Comparison of ENCODE assay signal across 13 cellular contexts in the genomic region with DNA sequence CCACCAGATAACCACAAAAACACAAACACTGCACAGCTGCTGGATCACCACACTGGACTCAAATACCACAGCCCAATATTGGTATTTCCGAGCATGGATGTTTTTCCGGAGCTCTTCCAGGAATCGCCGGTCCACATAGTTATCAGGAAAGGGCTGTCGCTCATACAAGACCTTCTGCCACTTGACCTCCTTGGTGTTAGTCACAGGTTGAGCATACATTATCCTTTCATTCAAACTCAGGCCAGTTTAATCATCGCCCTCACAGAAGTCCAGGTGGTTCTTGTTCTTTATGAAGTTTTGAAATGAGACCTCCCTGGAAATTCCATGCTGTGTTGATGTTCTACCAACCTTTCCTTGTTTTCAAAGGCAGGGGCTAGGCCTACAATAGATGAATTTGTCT. TPM values are rescaled to one million over a fixed set of nuclear protein-coding genes. Genes with fewer than 3 reads are reported as not detected.
DNase-seq lines count a peak whose midpoint lies in the region; ATAC-seq and TF ChIP-seq lines count a peak whose summit lies in the region.
"Had no signal": no experiment of that assay in that cellular context is flagged by ENCODE, and none has a peak within 500 bp of the region (broad histone marks: within the 10 kb centered on the region; RNA-seq: fewer than 3 reads in every experiment).

No MANE protein-coding gene starts in this region.

- H3K27me3 ChIP-seq in PC-3 (ENCODE audit: low read length) (no peaks in the 10 kb centered on the region), osteoblast (ENCODE audit: insufficient read depth, low read length) (no peaks in the 10 kb centered on the region), HAP-1 (ENCODE audit: low read depth) (no peaks in the 10 kb centered on the region)
- H3K27me3 ChIP-seq: pancreas had no signal

- H3K27ac Mint-ChIP-seq in T-helper 2 cell treated with Interferon-gamma antibody and Interleukin-4, amounts not matched to agents 5 μg/mL and 100 μg/mL, for 36 hours: no peak overlapping the region
- H3K27ac Mint-ChIP-seq in endothelial cell (ENCODE audit: unreplicated experiment): no peak overlapping the region

- H3K9me2 ChIP-seq in PC-3 (replicated peaks; ENCODE audit: low read length): no peaks in the 10 kb centered on the region

- H3K4me3 Mint-ChIP-seq in T-helper 2 cell treated with Interferon-gamma antibody and Interleukin-4, amounts not matched to agents 5 μg/mL and 100 μg/mL, for 36 hours: peak overlapping the region; percentile 93
- H3K4me3 Mint-ChIP-seq in endothelial cell (ENCODE audit: unreplicated experiment): peak overlapping the region; percentile 38

- H4K20me1 ChIP-seq in PC-3 (ENCODE audit: low read length): no peaks in the 10 kb centered on the region
- no peaks in the 10 kb centered on the region for H4K20me1 ChIP-seq in osteoblast (ENCODE audit: insufficient read depth, low read length)

- H3K27ac ChIP-seq in PC-3 (ENCODE audit: low read length) (no peak overlapping the region), osteoblast (ENCODE audit: low read depth, low read length) (no peak overlapping the region)
- H3K27ac ChIP-seq: pancreas had no signal

- CTCF ChIA-PET in PC-3 (lab: Charles Lee): interaction anchor here (1.4 kb wide), 1 partner anchor 90 kb away, joined by 3 read pairs; no protein-coding TSS in a partner anchor

- H3K9me3 ChIP-seq in PC-3 (ENCODE audit: low read length) (0 out of 2 replicates have a peak, but pooled peaks cover 4% of the 10 kb centered on the region), osteoblast (ENCODE audit: low read depth, low read length) (no peaks in the 10 kb centered on the region), HAP-1 (no peaks in the 10 kb centered on the region)
- H3K9me3 ChIP-seq: pancreas had no signal

- ATAC-seq in PC-3 (no peak), GM21723 (IDR thresholded peaks at IDR 0.05; ENCODE audit: unreplicated experiment) (no peak)
- ATAC-seq: pancreas had no signal

- in situ Hi-C loops in HAP-1 (cut with MboI; ENCODE audit: low sequenced_read_pairs): no loop called here

- no TSS peak for BruUV-seq in PC-3 (replicated peaks; lab: Mats Ljungman, UMichigan)

- no peak for TF ChIP-seq CTCF in PC-3 (conservative IDR thresholded peaks at IDR 0.05; ENCODE audit: low read depth, low read length)
- no peak for TF ChIP-seq CTCF in endothelial cell (IDR thresholded peaks at IDR 0.05; ENCODE audit: unreplicated experiment)
- TF ChIP-seq CTCF in osteoblast (IDR thresholded peaks at IDR 0.05; ENCODE audit: extremely low read depth, low read depth, low read length): no peak

- H3F3A ChIP-seq in PC-3 (ENCODE audit: low read length, unreplicated experiment): no peaks in the 10 kb centered on the region

- no peaks in the 10 kb centered on the region for H3K27me3 Mint-ChIP-seq in T-helper 2 cell treated with Interferon-gamma antibody and Interleukin-4, amounts not matched to agents 5 μg/mL and 100 μg/mL, for 36 hours (ENCODE audit: low read depth)
- peaks cover 2% of the 10 kb centered on the region for H3K27me3 Mint-ChIP-seq in endothelial cell (ENCODE audit: unreplicated experiment)

- no peak for DNase-seq in T-helper 2 cell treated with Interferon-gamma antibody and Interleukin-4, amounts not matched to agents 5 μg/mL and 100 μg/mL, for 36 hours (ENCODE audit: low spot score)
- DNase-seq in T-helper 2 cell: no peak
- DNase-seq in PC-3: no peak
- DNase-seq in endothelial cell (ENCODE audit: low spot score): no peak
- no peak for DNase-seq in osteoblast (ENCODE audit: insufficient read length, low spot score, missing footprints)
- no peak for DNase-seq in HAP-1 (ENCODE audit: low spot score in 2 of 2)
- no peak for DNase-seq in NCI-H82 (lab: John Stamatoyannopoulos, UW)
- DNase-seq: erythroblast; pancreas; stimulated activated CD4-positive, alpha-beta T cell treated with anti-CD3 and anti-CD28 coated beads, Interleukin-4, amount 100 ng/mL, for 24 hours; substantia nigra had no signal

- H3K36me3 Mint-ChIP-seq in T-helper 2 cell treated with Interferon-gamma antibody and Interleukin-4, amounts not matched to agents 5 μg/mL and 100 μg/mL, for 36 hours (ENCODE audit: low read depth): peaks cover 27% of the 10 kb centered on the region
- peaks cover 17% of the 10 kb centered on the region for H3K36me3 Mint-ChIP-seq in endothelial cell (ENCODE audit: low read depth, unreplicated experiment)

- intact Hi-C loops in PC-3 (cut with micrococcal nuclease): no loop called here

- H3K4me1 ChIP-seq in PC-3 (ENCODE audit: insufficient read depth, low read length) (peaks cover 33% of the 10 kb centered on the region), osteoblast (ENCODE audit: insufficient read depth, low read length) (peaks cover 5% of the 10 kb centered on the region), HAP-1 (peaks cover 4% of the 10 kb centered on the region)

- H3K4me1 Mint-ChIP-seq in T-helper 2 cell treated with Interferon-gamma antibody and Interleukin-4, amounts not matched to agents 5 μg/mL and 100 μg/mL, for 36 hours (ENCODE audit: low read depth): peaks cover 26% of the 10 kb centered on the region
- peaks cover 22% of the 10 kb centered on the region for H3K4me1 Mint-ChIP-seq in endothelial cell (ENCODE audit: unreplicated experiment)

- H3K9me3 Mint-ChIP-seq in T-helper 2 cell treated with Interferon-gamma antibody and Interleukin-4, amounts not matched to agents 5 μg/mL and 100 μg/mL, for 36 hours: no peaks in the 10 kb centered on the region
- H3K9me3 Mint-ChIP-seq in endothelial cell (ENCODE audit: unreplicated experiment): no peaks in the 10 kb centered on the region

- H3K79me2 ChIP-seq in PC-3 (ENCODE audit: low read length): peaks cover 46% of the 10 kb centered on the region
- H3K79me2 ChIP-seq in osteoblast (ENCODE audit: insufficient read depth, low read length): peaks cover 42% of the 10 kb centered on the region

- peaks cover 6% of the 10 kb centered on the region for H3K36me3 ChIP-seq in PC-3 (ENCODE audit: low read depth, low read length)
- H3K36me3 ChIP-seq in osteoblast (ENCODE audit: insufficient read depth, low read length): peaks cover 8% of the 10 kb centered on the region
- H3K36me3 ChIP-seq in HAP-1 (replicated peaks): peaks cover 5% of the 10 kb centered on the region; the same call in 1 of the 2 replicates
- H3K36me3 ChIP-seq: pancreas had no signal

- POLR2A ChIA-PET in PC-3 (lab: Charles Lee; ENCODE audit: unreplicated experiment): no interaction called here

- peak overlapping the region; percentile 82 for H3K4me2 ChIP-seq in PC-3 (ENCODE audit: low read length)
- H3K4me2 ChIP-seq in osteoblast (ENCODE audit: insufficient read depth, low read length): peak overlapping the region; percentile 86

- H3K9ac ChIP-seq in PC-3 (ENCODE audit: low read length): no peak overlapping the region

- H2AFZ ChIP-seq in PC-3 (ENCODE audit: low read length): no peak overlapping the region
- no peak overlapping the region for H2AFZ ChIP-seq in osteoblast (ENCODE audit: low read length)

- peak overlapping the region; percentile 75 for H3K4me3 ChIP-seq in PC-3 (ENCODE audit: low read length)
- no peak overlapping the region for H3K4me3 ChIP-seq in osteoblast (ENCODE audit: insufficient read depth, low read length)
- H3K4me3 ChIP-seq in HAP-1: no peak overlapping the region

RNA-seq across cellular contexts. Expression of gene PIGC, which starts 1.5 kb away (rescaled TPM):
- total RNA-seq in PC-3 (2014; rRNA removed) (57.5 and 70.5 TPM in 2 replicates), endothelial cell (ENCODE audit: unreplicated experiment) (23.7 TPM), osteoblast (19.7 and 22.4 TPM in 2 replicates)

RNA-seq across cellular contexts. Expression of gene C1orf105, which starts 21.9 kb away (rescaled TPM):
- total RNA-seq in PC-3 (2014; rRNA removed) (not detected in 2 replicates), endothelial cell (ENCODE audit: unreplicated experiment) (0.85 TPM), osteoblast (not detected in 2 replicates)
- total RNA-seq: A172, pancreas had no signal
